ENCODE assay signal across 2 cellular contexts in genomic region chr6:19424853-19425252, GRCh38.
TF ChIP-seq lines count a peak whose summit lies in the region.

No MANE protein-coding gene starts in this region.

TF ChIP-seq in HCT116, 20 proteins besides CTCF, POLR2A, EP300 and RAD21 (continued from another document):
- TF ChIP-seq, protein P1, sequence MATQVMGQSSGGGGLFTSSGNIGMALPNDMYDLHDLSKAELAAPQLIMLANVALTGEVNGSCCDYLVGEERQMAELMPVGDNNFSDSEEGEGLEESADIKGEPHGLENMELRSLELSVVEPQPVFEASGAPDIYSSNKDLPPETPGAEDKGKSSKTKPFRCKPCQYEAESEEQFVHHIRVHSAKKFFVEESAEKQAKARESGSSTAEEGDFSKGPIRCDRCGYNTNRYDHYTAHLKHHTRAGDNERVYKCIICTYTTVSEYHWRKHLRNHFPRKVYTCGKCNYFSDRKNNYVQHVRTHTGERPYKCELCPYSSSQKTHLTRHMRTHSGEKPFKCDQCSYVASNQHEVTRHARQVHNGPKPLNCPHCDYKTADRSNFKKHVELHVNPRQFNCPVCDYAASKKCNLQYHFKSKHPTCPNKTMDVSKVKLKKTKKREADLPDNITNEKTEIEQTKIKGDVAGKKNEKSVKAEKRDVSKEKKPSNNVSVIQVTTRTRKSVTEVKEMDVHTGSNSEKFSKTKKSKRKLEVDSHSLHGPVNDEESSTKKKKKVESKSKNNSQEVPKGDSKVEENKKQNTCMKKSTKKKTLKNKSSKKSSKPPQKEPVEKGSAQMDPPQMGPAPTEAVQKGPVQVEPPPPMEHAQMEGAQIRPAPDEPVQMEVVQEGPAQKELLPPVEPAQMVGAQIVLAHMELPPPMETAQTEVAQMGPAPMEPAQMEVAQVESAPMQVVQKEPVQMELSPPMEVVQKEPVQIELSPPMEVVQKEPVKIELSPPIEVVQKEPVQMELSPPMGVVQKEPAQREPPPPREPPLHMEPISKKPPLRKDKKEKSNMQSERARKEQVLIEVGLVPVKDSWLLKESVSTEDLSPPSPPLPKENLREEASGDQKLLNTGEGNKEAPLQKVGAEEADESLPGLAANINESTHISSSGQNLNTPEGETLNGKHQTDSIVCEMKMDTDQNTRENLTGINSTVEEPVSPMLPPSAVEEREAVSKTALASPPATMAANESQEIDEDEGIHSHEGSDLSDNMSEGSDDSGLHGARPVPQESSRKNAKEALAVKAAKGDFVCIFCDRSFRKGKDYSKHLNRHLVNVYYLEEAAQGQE (IDR thresholded peaks at IDR 0.05; ENCODE audit: low read depth): no peak
- TF ChIP-seq ZBTB33 (IDR thresholded peaks at IDR 0.05; ENCODE audit: extremely low read depth, insufficient replicate concordance, low read length): no peak
- TF ChIP-seq CBX3 (IDR thresholded peaks at IDR 0.05; ENCODE audit: low read depth): no peak
TF ChIP-seq in HCT116: peak in this region for 0.

TF ChIP-seq in H1, 55 proteins besides CTCF, POLR2A, EP300 and RAD21 (continued from another document):
- TF ChIP-seq, protein P2, sequence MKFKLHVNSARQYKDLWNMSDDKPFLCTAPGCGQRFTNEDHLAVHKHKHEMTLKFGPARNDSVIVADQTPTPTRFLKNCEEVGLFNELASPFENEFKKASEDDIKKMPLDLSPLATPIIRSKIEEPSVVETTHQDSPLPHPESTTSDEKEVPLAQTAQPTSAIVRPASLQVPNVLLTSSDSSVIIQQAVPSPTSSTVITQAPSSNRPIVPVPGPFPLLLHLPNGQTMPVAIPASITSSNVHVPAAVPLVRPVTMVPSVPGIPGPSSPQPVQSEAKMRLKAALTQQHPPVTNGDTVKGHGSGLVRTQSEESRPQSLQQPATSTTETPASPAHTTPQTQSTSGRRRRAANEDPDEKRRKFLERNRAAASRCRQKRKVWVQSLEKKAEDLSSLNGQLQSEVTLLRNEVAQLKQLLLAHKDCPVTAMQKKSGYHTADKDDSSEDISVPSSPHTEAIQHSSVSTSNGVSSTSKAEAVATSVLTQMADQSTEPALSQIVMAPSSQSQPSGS (IDR thresholded peaks at IDR 0.05; ENCODE audit: low read length): no peak
- TF ChIP-seq SRF (IDR thresholded peaks at IDR 0.05; ENCODE audit: low read depth, low read length): no peak
TF ChIP-seq in H1: peak in this region for 0.
